8 cellular contexts compared by ENCODE assay signal in genomic region chr15:81274932-81275341, GRCh38. TPM values are rescaled to one million over a fixed set of nuclear protein-coding genes. Genes with fewer than 3 reads are reported as not detected.
DNase-seq lines count a peak whose midpoint lies in the region; ATAC-seq and TF ChIP-seq lines count a peak whose summit lies in the region.

No MANE protein-coding gene starts in this region.

- no peak overlapping the region for H3K27ac ChIP-seq in AG04450 (ENCODE audit: low read depth, low read length)
- H3K27ac ChIP-seq in left lung: no peak overlapping the region

- ATAC-seq in GM18858 (IDR thresholded peaks at IDR 0.05; ENCODE audit: unreplicated experiment): peak; percentile 87
- ATAC-seq in HG03103 (IDR thresholded peaks at IDR 0.05; ENCODE audit: low read depth, unreplicated experiment): peak; percentile 83
- peak; percentile 97 for ATAC-seq in left lung

- H3K36me3 ChIP-seq in left lung: no peaks in the 10 kb centered on the region

- no peaks in the 10 kb centered on the region for H3K27me3 ChIP-seq in AG04450 (ENCODE audit: control insufficient read depth, insufficient read depth, low read length)
- no peaks in the 10 kb centered on the region for H3K27me3 ChIP-seq in left lung

- POLR2A ChIA-PET in AG04450 (lab: Yijun Ruan, JAX): interaction anchor here (0.6 to 1.8 kb wide), 3 partner anchors 49 to 86 kb away, joined by 5 to 11 read pairs (median 6); partner anchors contain the start of gene STARD5

- DNase-seq in AG04450 (ENCODE audit: low read depth, low spot score) (peak; percentile 75), NCI-H345 (lab: John Stamatoyannopoulos, UW) (peak; percentile 70), choroid plexus epithelial cell (ENCODE audit: low read depth) (peak; percentile 92), left lung (peak; percentile 77 to 90)
- DNase-seq in activated CD4-positive, alpha-beta T cell treated with anti-CD3 and anti-CD28 coated beads for 1 hour: peak; percentile 74
- peak; percentile 45 to 75 (median 68) for DNase-seq in stimulated activated CD4-positive, alpha-beta T cell treated with anti-CD3 and anti-CD28 coated beads, TNF-alpha, amount 100 ng/mL, for 1 hour (ENCODE audit: low read depth in 3 of 3, low spot score in 1 of 3)

- H3K4me3 ChIP-seq in AG04450 (ENCODE audit: low read depth, low read length): no peak overlapping the region
- no peak overlapping the region for H3K4me3 ChIP-seq in choroid plexus epithelial cell (ENCODE audit: low read depth, low read length)
- H3K4me3 ChIP-seq in left lung: no peak overlapping the region

- H3K4me1 ChIP-seq in left lung: peaks cover 3 to 5% of the 10 kb centered on the region in 2 donors

- CTCF ChIA-PET in AG04450 (lab: Charles Lee): interaction anchor here (0.5 to 6.3 kb wide), 42 partner anchors 8 to 861 kb away, joined by 3 to 163 read pairs (median 5); partner anchors contain the start of gene STARD5

- TF ChIP-seq CTCF in AG04450 (IDR thresholded peaks at IDR 0.05; ENCODE audit: low read depth, low read length) (peak; percentile 93), choroid plexus epithelial cell (conservative IDR thresholded peaks at IDR 0.05; ENCODE audit: low read depth, low read length) (peak; percentile 96), left lung (IDR thresholded peaks at IDR 0.05) (peak; percentile 67 to 89)

- intact Hi-C loops in left lung (cut with DNase I): loop anchor here (5.0 to 10.0 kb wide), 3 partner anchors 62 to 127 kb away; no protein-coding TSS in a partner anchor

- H3K9me3 ChIP-seq in AG04450 (ENCODE audit: control insufficient read depth, insufficient read depth, low read length) (peaks cover 4% of the 10 kb centered on the region), left lung (peaks cover 0 to 8% of the 10 kb centered on the region in 2 donors)

RNA-seq across cellular contexts. Expression of gene STARD5, which starts 49.0 kb away (rescaled TPM):
- 19.0 and 20.5 TPM in 2 replicates for polyA plus RNA-seq in AG04450 (2011; rRNA removed)
- polyA minus RNA-seq in AG04450 (2011; rRNA and poly(A)+ RNA removed): 17.4 and 21.2 TPM in 2 replicates
- total RNA-seq in left lung: 1 to 10 TPM; 5.2 to 6.0 TPM
